9 cellular contexts compared by ENCODE assay signal in the genomic region with DNA sequence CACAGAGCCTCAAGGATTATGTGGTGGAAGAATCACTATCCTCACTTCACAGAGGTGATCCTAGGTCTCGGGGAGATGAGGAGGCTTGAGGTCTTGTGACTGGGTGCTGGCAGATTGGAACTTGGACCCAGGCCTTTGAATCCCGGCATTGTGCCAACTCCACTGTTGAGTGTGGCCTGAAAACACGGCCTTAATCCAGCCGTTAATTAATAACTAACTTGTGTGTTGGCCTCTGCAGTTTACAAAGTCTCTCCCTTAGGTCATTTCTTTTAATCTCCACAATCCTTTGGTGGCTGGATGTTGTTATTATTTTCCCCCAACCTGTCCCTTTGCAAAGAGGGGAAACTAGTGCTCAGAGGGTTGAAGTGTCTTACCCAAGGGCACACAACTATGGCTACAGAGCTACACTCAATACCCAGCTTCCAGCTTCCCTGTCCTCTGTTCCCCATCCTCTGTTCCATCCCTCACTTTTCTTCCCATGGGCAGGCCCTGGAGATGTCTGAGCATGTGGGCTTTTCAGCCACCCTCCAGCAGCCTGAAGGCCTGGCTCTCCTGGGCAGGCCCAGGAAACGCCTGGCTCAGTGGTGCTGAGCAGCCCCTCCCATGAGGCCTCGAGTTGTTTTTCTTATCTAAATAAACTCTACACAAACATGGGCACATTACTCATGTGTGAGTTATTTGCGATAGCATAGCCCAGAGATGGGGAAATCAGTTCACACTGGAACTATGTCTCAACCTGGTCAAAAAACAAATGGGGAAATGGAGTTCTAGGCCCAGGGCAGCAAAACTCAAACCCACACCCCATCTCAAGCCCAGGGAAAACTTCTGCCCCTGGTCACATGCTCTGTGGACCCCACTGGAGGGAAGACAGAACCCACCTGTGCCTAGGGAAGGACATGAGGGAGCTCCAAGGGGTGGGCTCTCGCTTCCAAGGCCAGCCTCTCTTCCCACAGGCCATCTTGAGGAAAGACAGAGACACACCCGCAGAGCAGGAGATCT. TPM values are rescaled to one million over a fixed set of nuclear protein-coding genes. Genes with fewer than 3 reads are reported as not detected.
DNase-seq lines count a peak whose midpoint lies in the region; ATAC-seq and TF ChIP-seq lines count a peak whose summit lies in the region.
"Had no signal": no experiment of that assay in that cellular context is flagged by ENCODE, and none has a peak within 500 bp of the region (broad histone marks: within the 10 kb centered on the region; RNA-seq: fewer than 3 reads in every experiment).

No MANE protein-coding gene starts in this region.

- H2AK5ac ChIP-seq in trophoblast cell (ENCODE audit: low read length) = peak overlapping the region; percentile 4

- H4K91ac ChIP-seq in trophoblast cell (ENCODE audit: low read depth, low read length) = peak overlapping the region; percentile 87

- H2AFZ ChIP-seq in trophoblast cell (ENCODE audit: insufficient read depth, low read length, poor library complexity) = no peak overlapping the region

- H2BK5ac ChIP-seq in trophoblast cell (ENCODE audit: low read depth, low read length, poor library complexity) = peak overlapping the region; percentile 69

- H3K36me3 ChIP-seq in CD4-positive, CD25-positive, alpha-beta regulatory T cell (ENCODE audit: control insufficient read depth, insufficient read depth, low read length) = no peaks in the 10 kb centered on the region
- H3K36me3 ChIP-seq in trophoblast cell (ENCODE audit: control insufficient read depth in 1 of 2, insufficient read depth in 2 of 2, low read length in 2 of 2) = no peaks in the 10 kb centered on the region
- H3K36me3 ChIP-seq in WERI-Rb-1 = no peaks in the 10 kb centered on the region

- ATAC-seq in CD4-positive, CD25-positive, alpha-beta regulatory T cell (ENCODE audit: low read depth in 2 of 2) = peak in 1 of 2 donors; percentile 28
- no peak for ATAC-seq in GM18517 (IDR thresholded peaks at IDR 0.05; ENCODE audit: unreplicated experiment)
- ATAC-seq: activated CD8-positive, alpha-beta T cell treated with anti-CD3 and anti-CD28 coated beads, Interleukin-2, amount 10 ng/mL, durations not matched to agents 7 days and 5 days had no signal

- no peak overlapping the region for H3K4me3 Mint-ChIP-seq in CD4-positive, CD25-positive, alpha-beta regulatory T cell
- H3K4me3 Mint-ChIP-seq: activated CD8-positive, alpha-beta T cell treated with anti-CD3 and anti-CD28 coated beads, Interleukin-2, amount 10 ng/mL, durations not matched to agents 7 days and 5 days had no signal

- H3K9ac ChIP-seq in trophoblast cell (ENCODE audit: low read length) = no peak overlapping the region

- no peaks in the 10 kb centered on the region for H3K27me3 ChIP-seq in CD4-positive, CD25-positive, alpha-beta regulatory T cell (ENCODE audit: control insufficient read depth, insufficient read depth, low read length)
- H3K27me3 ChIP-seq in trophoblast cell (ENCODE audit: insufficient read depth, low read length) (no peaks in the 10 kb centered on the region), WERI-Rb-1 (ENCODE audit: insufficient read depth, low read depth, severe bottlenecking) (no peaks in the 10 kb centered on the region)

- H3K18ac ChIP-seq in trophoblast cell (ENCODE audit: low read length) = peak overlapping the region; percentile 8

- peak overlapping the region; percentile 40 for H4K8ac ChIP-seq in trophoblast cell (ENCODE audit: low read depth, low read length)

- H2BK12ac ChIP-seq in trophoblast cell (ENCODE audit: low read length) = peak overlapping the region; percentile 55

- no peak overlapping the region for H3K27ac ChIP-seq in CD4-positive, CD25-positive, alpha-beta regulatory T cell (ENCODE audit: insufficient read depth, low read length, poor library complexity, severe bottlenecking)
- peak overlapping the region; percentile 83 for H3K27ac ChIP-seq in trophoblast cell (ENCODE audit: low read depth, low read length)
- H3K27ac ChIP-seq in WERI-Rb-1 = no peak overlapping the region

- no peaks in the 10 kb centered on the region for H3K9me3 ChIP-seq in CD4-positive, CD25-positive, alpha-beta regulatory T cell (ENCODE audit: control insufficient read depth in 2 of 2, low read length in 2 of 2)
- H3K9me3 ChIP-seq in trophoblast cell (ENCODE audit: insufficient read depth, low read depth, low read length) (no peaks in the 10 kb centered on the region), WERI-Rb-1 (ENCODE audit: severe bottlenecking) (no peaks in the 10 kb centered on the region)

- H3K4me2 ChIP-seq in trophoblast cell (ENCODE audit: low read length) = no peak overlapping the region

- H3K27me3 Mint-ChIP-seq in CD4-positive, CD25-positive, alpha-beta regulatory T cell = peaks cover 7% of the 10 kb centered on the region

- no peaks in the 10 kb centered on the region for H3K36me3 Mint-ChIP-seq in CD4-positive, CD25-positive, alpha-beta regulatory T cell

- peaks cover 18% of the 10 kb centered on the region for H3K79me1 ChIP-seq in trophoblast cell (ENCODE audit: low read length)

- no peak for TF ChIP-seq CTCF in WERI-Rb-1 (IDR thresholded peaks at IDR 0.05; ENCODE audit: low read depth, low read length)

- peaks cover 0 to 3% (median 0%) of the 10 kb centered on the region in 7 donors for H3K9me3 Mint-ChIP-seq in CD4-positive, CD25-positive, alpha-beta regulatory T cell

- WGBS in trophoblast cell (ENCODE audit: extremely low coverage, insufficient coverage, insufficient read length) = no CpG with 5 or more reads among the region's 9 CpGs

- H3K4ac ChIP-seq in trophoblast cell (ENCODE audit: low read depth, low read length) = no peak overlapping the region

- H3K4me1 ChIP-seq in CD4-positive, CD25-positive, alpha-beta regulatory T cell (ENCODE audit: control insufficient read depth, insufficient read depth, low read length, poor library complexity, severe bottlenecking) = no peaks in the 10 kb centered on the region
- H3K4me1 ChIP-seq in trophoblast cell (ENCODE audit: control insufficient read depth in 1 of 2, insufficient read depth in 2 of 2, low read length in 2 of 2) = peaks cover 18 to 19% of the 10 kb centered on the region in 2 experiments

- H2BK120ac ChIP-seq in trophoblast cell (ENCODE audit: insufficient read depth, low read length, poor library complexity) = peak overlapping the region; percentile 77

- H3K23ac ChIP-seq in trophoblast cell (ENCODE audit: low read length) = no peak overlapping the region

- peak overlapping the region; percentile 44 to 76 (median 47) for H3K27ac Mint-ChIP-seq in CD4-positive, CD25-positive, alpha-beta regulatory T cell
- H3K27ac Mint-ChIP-seq: activated CD8-positive, alpha-beta T cell treated with anti-CD3 and anti-CD28 coated beads, Interleukin-2, amount 10 ng/mL, durations not matched to agents 7 days and 5 days had no signal

- peak overlapping the region; percentile 47 for H3K14ac ChIP-seq in trophoblast cell (ENCODE audit: low read length)

- DNase-seq in CD4-positive, CD25-positive, alpha-beta regulatory T cell = no peak
- peak; percentile 93 for DNase-seq in RPMI7951 (ENCODE audit: low read depth)
- DNase-seq in fibroblast of peridontal ligament (ENCODE audit: extremely low read depth) = peak; percentile 93
- DNase-seq in trophoblast cell = peak; percentile 91 to 95
- no peak for DNase-seq in NK-92 treated with Interleukin-12 subunit alpha and Interleukin-12 subunit beta, amount 100 ng/mL, for 24 hours (lab: John Stamatoyannopoulos, UW)
- DNase-seq in WERI-Rb-1 = no peak
- DNase-seq in germinal center (ENCODE audit: low spot score) = no peak
- DNase-seq: activated CD8-positive, alpha-beta T cell treated with anti-CD3 and anti-CD28 coated beads, Interleukin-2, amount 10 ng/mL, durations not matched to agents 7 days and 5 days had no signal

- H3K4me3 ChIP-seq in CD4-positive, CD25-positive, alpha-beta regulatory T cell (ENCODE audit: low read depth, low read length) = no peak overlapping the region
- H3K4me3 ChIP-seq in trophoblast cell (ENCODE audit: low read depth, low read length) (no peak overlapping the region), WERI-Rb-1 (ENCODE audit: low read depth, low read length) (no peak overlapping the region)

- peaks cover 8 to 35% (median 21%) of the 10 kb centered on the region in 4 donors for H3K4me1 Mint-ChIP-seq in CD4-positive, CD25-positive, alpha-beta regulatory T cell

- H3K79me2 ChIP-seq in trophoblast cell (ENCODE audit: control insufficient read depth, insufficient read depth, low read length, poor library complexity) = no peaks in the 10 kb centered on the region

- H4K12ac ChIP-seq in trophoblast cell (ENCODE audit: low read depth, low read length) = no peak overlapping the region

RNA-seq across cellular contexts. Expression of a gene that starts 16.8 kb away (rescaled TPM):
- total RNA-seq in CD4-positive, CD25-positive, alpha-beta regulatory T cell = 76.6 TPM
- polyA plus RNA-seq in CD4-positive, CD25-positive, alpha-beta regulatory T cell = 10 to 100 TPM; 12.0 to 17.0 (median 14.5) TPM
- 17.7 and 19.7 TPM in 2 replicates for total RNA-seq in RPMI7951 (2014; rRNA removed; shearing (Covaris generic))
- 49.5 and 54.4 TPM in 2 replicates for polyA plus RNA-seq in trophoblast cell (2013)

Comparison
In these comparisons a context has a peak if more than half of its experiments do, and no peak if none do; other contexts are left out.
1. DNase-seq: peak in RPMI7951 (single experiment), fibroblast of peridontal ligament (single experiment) and trophoblast cell (2 of 2); none in CD4-positive, CD25-positive, alpha-beta regulatory T cell (0 of 3), NK-92 treated with Interleukin-12 subunit alpha and Interleukin-12 subunit beta, amount 100 ng/mL, for 24 hours (single experiment), WERI-Rb-1 (single experiment) and germinal center (single experiment).